ENCODE assay signal across 8 cellular contexts in genomic region chr2:170813611-170814550, GRCh38. TPM values are rescaled to one million over a fixed set of nuclear protein-coding genes. Genes with fewer than 3 reads are reported as not detected.
DNase-seq lines count a peak whose midpoint lies in the region; ATAC-seq and TF ChIP-seq lines count a peak whose summit lies in the region.

No MANE protein-coding gene starts in this region.

- H3K4me1 Mint-ChIP-seq in activated T-helper 2 cell treated with anti-CD3 and anti-CD28 coated beads, Interferon-gamma antibody, Interleukin-2, Interleukin-4, amounts not matched to agents 10 μg/mL and 5 μg/mL and 100 μg/mL, durations not matched to agents 14 hours and 24 hours and 36 hours (ENCODE audit: low read depth): peaks cover 29% of the 10 kb centered on the region
- peaks cover 34 to 37% of the 10 kb centered on the region in 2 donors for H3K4me1 Mint-ChIP-seq in immature natural killer cell

- H4K5ac ChIP-seq in mesendoderm (ENCODE audit: low read length): no peak overlapping the region

- H3K4me2 ChIP-seq in mesendoderm (ENCODE audit: low read length): peak overlapping the region; percentile 70

- peak overlapping the region; percentile 55 for H3K9ac ChIP-seq in mesendoderm (ENCODE audit: low read length)

- no peaks in the 10 kb centered on the region for H3K9me3 ChIP-seq in spleen
- no peaks in the 10 kb centered on the region for H3K9me3 ChIP-seq in gastrocnemius medialis

- H3K27ac Mint-ChIP-seq in activated T-helper 2 cell treated with anti-CD3 and anti-CD28 coated beads, Interferon-gamma antibody, Interleukin-2, Interleukin-4, amounts not matched to agents 10 μg/mL and 5 μg/mL and 100 μg/mL, durations not matched to agents 14 hours and 24 hours and 36 hours: no peak overlapping the region
- no peak overlapping the region for H3K27ac Mint-ChIP-seq in immature natural killer cell

- no peaks in the 10 kb centered on the region for H3K9me3 Mint-ChIP-seq in activated T-helper 2 cell treated with anti-CD3 and anti-CD28 coated beads, Interferon-gamma antibody, Interleukin-2, Interleukin-4, amounts not matched to agents 10 μg/mL and 5 μg/mL and 100 μg/mL, durations not matched to agents 14 hours and 24 hours and 36 hours
- no peaks in the 10 kb centered on the region for H3K9me3 Mint-ChIP-seq in immature natural killer cell

- no peaks in the 10 kb centered on the region for H3K79me1 ChIP-seq in mesendoderm (ENCODE audit: low read length)

- intact Hi-C loops in activated T-helper 2 cell treated with anti-CD3 and anti-CD28 coated beads, Interferon-gamma antibody, Interleukin-2, Interleukin-4, amounts not matched to agents 10 μg/mL and 5 μg/mL and 100 μg/mL, durations not matched to agents 14 hours and 24 hours and 36 hours (cut with micrococcal nuclease): loop anchor here (2.0 to 5.0 kb wide), 6 partner anchors 43 to 1279 kb away; partner anchors contain the start of gene ERICH2
- intact Hi-C loops in spleen (cut with DNase I; ENCODE audit: low total_unique reads) (loop anchor here (5.0 to 10.0 kb wide), 4 partner anchors 327 to 579 kb away; no protein-coding TSS in a partner anchor), gastrocnemius medialis (cut with DNase I; ENCODE audit: low total_unique reads) (loop anchor here (1.0 to 10.0 kb wide), 5 partner anchors 43 to 578 kb away; partner anchors contain the start of genes ERICH2 and SP5)

- no peak overlapping the region for H3K4ac ChIP-seq in mesendoderm (ENCODE audit: low read depth, low read length)

- DNase-seq in DMS53 (lab: John Stamatoyannopoulos, UW) (peak; percentile 80), KG1 (lab: John Stamatoyannopoulos, UW) (peak; percentile 17), mesendoderm (peak; percentile 97), spleen (no peak), immature natural killer cell (no peak), gastrocnemius medialis (no peak)
- no peak for DNase-seq in activated T-helper 2 cell treated with anti-CD3 and anti-CD28 coated beads, Interferon-gamma antibody, Interleukin-2, Interleukin-4, amounts not matched to agents 10 μg/mL and 5 μg/mL and 100 μg/mL, durations not matched to agents 14 hours and 24 hours and 36 hours (ENCODE audit: low spot score)

- H3K23ac ChIP-seq in mesendoderm (ENCODE audit: low read length): no peak overlapping the region

- ATAC-seq in GM21381 (IDR thresholded peaks at IDR 0.05; ENCODE audit: unreplicated experiment) (no peak), gastrocnemius medialis (no peak)

- H2AK5ac ChIP-seq in mesendoderm (ENCODE audit: low read length): no peak overlapping the region

- in situ Hi-C loops in gastrocnemius medialis (cut with MboI; ENCODE audit: low sequenced_read_pairs in 4 of 4): loop anchor here (10.0 to 25.0 kb wide), 6 partner anchors 327 to 579 kb away; no protein-coding TSS in a partner anchor

- TF ChIP-seq CTCF in spleen (IDR thresholded peaks at IDR 0.05 in 8 of 11, conservative IDR thresholded peaks at IDR 0.05 in 3 of 11) (no peak), gastrocnemius medialis (IDR thresholded peaks at IDR 0.05 in 4 of 5, conservative IDR thresholded peaks at IDR 0.05 in 1 of 5) (no peak)

- H3K27me3 ChIP-seq in mesendoderm (ENCODE audit: insufficient read depth, low read length, poor library complexity) (no peaks in the 10 kb centered on the region), spleen (replicated peaks in 1 of 7) (peaks cover 22 to 90% (median 63%) of the 10 kb centered on the region in 7 donors), gastrocnemius medialis (peaks cover 61% of the 10 kb centered on the region in 3 donors)

- H2BK120ac ChIP-seq in mesendoderm (ENCODE audit: low read depth, low read length): no peak overlapping the region

- H3K27me3 Mint-ChIP-seq in activated T-helper 2 cell treated with anti-CD3 and anti-CD28 coated beads, Interferon-gamma antibody, Interleukin-2, Interleukin-4, amounts not matched to agents 10 μg/mL and 5 μg/mL and 100 μg/mL, durations not matched to agents 14 hours and 24 hours and 36 hours (ENCODE audit: low read depth): peaks cover 49% of the 10 kb centered on the region
- H3K27me3 Mint-ChIP-seq in immature natural killer cell (ENCODE audit: low read depth in 3 of 3): peaks cover 36 to 51% (median 46%) of the 10 kb centered on the region in 3 donors

- H3K27ac ChIP-seq in mesendoderm (ENCODE audit: low read depth, low read length): no peak overlapping the region
- H3K27ac ChIP-seq in spleen: no peak overlapping the region
- H3K27ac ChIP-seq in gastrocnemius medialis: no peak overlapping the region

- H2BK15ac ChIP-seq in mesendoderm (replicated peaks; ENCODE audit: low read depth): no peak overlapping the region

- TF ChIP-seq POLR2A in spleen (IDR thresholded peaks at IDR 0.05) (no peak), gastrocnemius medialis (IDR thresholded peaks at IDR 0.05) (no peak)

- peaks cover 7% of the 10 kb centered on the region for H3K36me3 Mint-ChIP-seq in activated T-helper 2 cell treated with anti-CD3 and anti-CD28 coated beads, Interferon-gamma antibody, Interleukin-2, Interleukin-4, amounts not matched to agents 10 μg/mL and 5 μg/mL and 100 μg/mL, durations not matched to agents 14 hours and 24 hours and 36 hours (ENCODE audit: low read depth)
- no peaks in the 10 kb centered on the region for H3K36me3 Mint-ChIP-seq in immature natural killer cell

- peak overlapping the region; percentile 19 for H3K4me3 ChIP-seq in mesendoderm (ENCODE audit: low read length)
- H3K4me3 ChIP-seq in spleen: no peak overlapping the region
- H3K4me3 ChIP-seq in gastrocnemius medialis: no peak overlapping the region

- no peak overlapping the region for H2BK5ac ChIP-seq in mesendoderm (ENCODE audit: low read length)

- H3K4me3 Mint-ChIP-seq in activated T-helper 2 cell treated with anti-CD3 and anti-CD28 coated beads, Interferon-gamma antibody, Interleukin-2, Interleukin-4, amounts not matched to agents 10 μg/mL and 5 μg/mL and 100 μg/mL, durations not matched to agents 14 hours and 24 hours and 36 hours (ENCODE audit: low read depth): peak overlapping the region; percentile 23
- peak overlapping the region in 1 of 5 donors; percentile 65 for H3K4me3 Mint-ChIP-seq in immature natural killer cell

- H3K4me1 ChIP-seq in mesendoderm (ENCODE audit: control insufficient read depth, low read depth, low read length) (peaks cover under 1% of the 10 kb centered on the region), spleen (peaks cover 35 to 61% (median 43%) of the 10 kb centered on the region in 6 donors), gastrocnemius medialis (peaks cover 41 to 46% of the 10 kb centered on the region in 2 donors)

- H3K18ac ChIP-seq in mesendoderm (ENCODE audit: low read length): peak overlapping the region; percentile 8

- H3K36me3 ChIP-seq in mesendoderm (ENCODE audit: control insufficient read depth, insufficient read depth, low read length): no peaks in the 10 kb centered on the region
- no peaks in the 10 kb centered on the region for H3K36me3 ChIP-seq in spleen
- H3K36me3 ChIP-seq in gastrocnemius medialis: no peaks in the 10 kb centered on the region

- H4K8ac ChIP-seq in mesendoderm (ENCODE audit: low read depth, low read length): no peak overlapping the region

- peak overlapping the region; percentile 71 for H3K56ac ChIP-seq in mesendoderm (ENCODE audit: low read length)

- no CpG with 5 or more reads among the region's 42 CpGs for WGBS in mesendoderm (ENCODE audit: extremely low coverage, insufficient coverage, low lambda C conversion rate)
- 7 to 11% (median 8%) methylated on average over 42 of the region's 42 CpGs for WGBS in spleen, 5 donors

- peaks cover 5% of the 10 kb centered on the region for H3K79me2 ChIP-seq in mesendoderm (ENCODE audit: control insufficient read depth, insufficient read depth, low read length)

RNA-seq across cellular contexts. Expression of gene GAD1, which starts 2.8 kb away (rescaled TPM):
- 41.4 and 42.0 TPM in 2 replicates for total RNA-seq in activated T-helper 2 cell treated with anti-CD3 and anti-CD28 coated beads, Interferon-gamma antibody, Interleukin-2, Interleukin-4, amounts not matched to agents 10 μg/mL and 5 μg/mL and 100 μg/mL, durations not matched to agents 14 hours and 24 hours and 36 hours
- 46.8 TPM for polyA plus RNA-seq in mesendoderm (2013, experiment 1 of 2)
- 44.2 TPM for polyA plus RNA-seq in mesendoderm (2013, experiment 2 of 2)
- total RNA-seq in spleen (1 to 10 TPM in 1 of 7 donors, under 1 TPM in 3, not detected in 3; 0.11 to 1.4 (median 0.45) TPM), gastrocnemius medialis (not detected)
- polyA plus RNA-seq in spleen (under 1 TPM; 0.08 to 0.16 (median 0.13) TPM), immature natural killer cell (not detected)

RNA-seq across cellular contexts. Expression of gene ERICH2, which starts 43.7 kb away (rescaled TPM):
- not detected in 2 replicates for total RNA-seq in activated T-helper 2 cell treated with anti-CD3 and anti-CD28 coated beads, Interferon-gamma antibody, Interleukin-2, Interleukin-4, amounts not matched to agents 10 μg/mL and 5 μg/mL and 100 μg/mL, durations not matched to agents 14 hours and 24 hours and 36 hours
- 4.9 TPM for polyA plus RNA-seq in mesendoderm (2013, experiment 1 of 2)
- 4.9 TPM for polyA plus RNA-seq in mesendoderm (2013, experiment 2 of 2)
- total RNA-seq in spleen (not detected), gastrocnemius medialis (not detected)
- polyA plus RNA-seq in spleen (under 1 TPM in 1 of 3 donors, not detected in 2; 0.14 TPM), immature natural killer cell (not detected)

Comparison
In these comparisons a context has a peak if more than half of its experiments do, and no peak if none do; other contexts are left out.
1. DNase-seq: peak in DMS53 (single experiment), KG1 (single experiment) and mesendoderm (single experiment); none in activated T-helper 2 cell treated with anti-CD3 and anti-CD28 coated beads, Interferon-gamma antibody, Interleukin-2, Interleukin-4, amounts not matched to agents 10 μg/mL and 5 μg/mL and 100 μg/mL, durations not matched to agents 14 hours and 24 hours and 36 hours (single experiment), spleen (single experiment), immature natural killer cell (0 of 3) and gastrocnemius medialis (0 of 2).
2. RNA of gene GAD1, which starts 2.8 kb away (total RNA-seq): 41.4 to 42.0 TPM in activated T-helper 2 cell treated with anti-CD3 and anti-CD28 coated beads, Interferon-gamma antibody, Interleukin-2, Interleukin-4, amounts not matched to agents 10 μg/mL and 5 μg/mL and 100 μg/mL, durations not matched to agents 14 hours and 24 hours and 36 hours; 0.11 to 1.4 TPM in spleen and not detected in gastrocnemius medialis; every median in the first group is over 10 times any median in the second.